9 cellular contexts compared by ENCODE assay signal in the genomic region with DNA sequence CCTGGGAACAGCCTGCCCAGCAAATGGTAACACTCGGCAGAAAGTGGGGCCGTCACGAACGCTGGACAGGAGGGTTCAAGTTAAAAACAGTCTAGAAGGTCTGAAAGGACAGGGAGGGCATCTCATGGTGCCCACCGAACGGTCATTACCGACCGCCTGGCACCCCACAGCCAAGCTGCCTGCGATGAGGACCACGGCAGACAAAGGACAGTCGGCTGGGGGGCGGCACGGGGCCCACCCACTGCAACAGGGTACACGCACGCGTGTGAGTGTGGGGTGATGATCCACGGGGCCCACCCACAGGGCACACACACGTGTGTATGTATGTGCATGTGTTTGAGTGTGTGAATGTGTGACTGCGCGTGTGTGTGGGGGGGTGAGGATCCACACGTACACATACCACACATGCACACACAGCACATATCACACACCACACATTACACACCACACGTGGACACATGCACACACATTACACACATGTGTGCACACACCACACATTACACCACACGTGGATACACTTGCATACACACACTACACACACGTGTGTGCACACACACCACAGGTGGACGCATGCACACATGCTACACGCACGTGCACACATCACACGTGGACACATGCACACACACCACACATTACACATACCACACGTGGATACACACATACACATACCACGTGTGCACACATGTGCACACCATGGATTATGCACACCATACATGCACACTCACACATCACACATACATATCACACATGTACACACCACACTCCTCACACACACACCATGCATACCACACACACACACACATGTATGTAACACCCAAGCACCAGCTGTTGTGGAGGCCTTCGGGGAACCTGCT.
DNase-seq lines count a peak whose midpoint lies in the region; ATAC-seq and TF ChIP-seq lines count a peak whose summit lies in the region.
"Had no signal": no experiment of that assay in that cellular context is flagged by ENCODE, and none has a peak within 500 bp of the region (broad histone marks: within the 10 kb centered on the region; RNA-seq: fewer than 3 reads in every experiment).

No MANE protein-coding gene starts in this region.

- peak overlapping the region; percentile 62 for H3K4me3 Mint-ChIP-seq in activated CD4-positive, alpha-beta T cell treated with anti-CD3 and anti-CD28 coated beads for 36 hours
- no peak overlapping the region for H3K4me3 Mint-ChIP-seq in endothelial cell (ENCODE audit: unreplicated experiment)

- H3K36me3 Mint-ChIP-seq in activated CD4-positive, alpha-beta T cell treated with anti-CD3 and anti-CD28 coated beads for 36 hours (ENCODE audit: low read depth) = peaks cover 2% of the 10 kb centered on the region
- peaks cover 18% of the 10 kb centered on the region for H3K36me3 Mint-ChIP-seq in endothelial cell (ENCODE audit: low read depth, unreplicated experiment)

- peaks cover 11 to 73% (median 36%) of the 10 kb centered on the region in 6 donors for H3K4me1 ChIP-seq in spleen

- CTCF ChIA-PET in activated CD4-positive, alpha-beta T cell treated with anti-CD3 and anti-CD28 coated beads for 36 hours (lab: Charles Lee) = interaction anchor here (0.5 to 1.4 kb wide), 6 partner anchors 8 to 494 kb away, joined by 3 to 4 read pairs (median 4); no protein-coding TSS in a partner anchor
- CTCF ChIA-PET in RWPE1 (lab: Yijun Ruan, JAX) = no interaction called here

- POLR2A ChIA-PET in activated CD4-positive, alpha-beta T cell treated with anti-CD3 and anti-CD28 coated beads for 36 hours (lab: Charles Lee) = no interaction called here
- POLR2A ChIA-PET in RWPE1 (lab: Yijun Ruan, JAX; ENCODE audit: low non-redundant PET) = no interaction called here

- H3K27ac ChIP-seq in RWPE1 (peak overlapping the region; percentile 5; the same call in 1 of the 2 replicates), spleen (peak overlapping the region; percentile 62 to 91 (median 90))

- H3K9me3 Mint-ChIP-seq in activated CD4-positive, alpha-beta T cell treated with anti-CD3 and anti-CD28 coated beads for 36 hours (ENCODE audit: low read depth) = no peaks in the 10 kb centered on the region
- no peaks in the 10 kb centered on the region for H3K9me3 Mint-ChIP-seq in endothelial cell (ENCODE audit: unreplicated experiment)

- H3K9me3 ChIP-seq in spleen = no peaks in the 10 kb centered on the region

- DNase-seq in activated CD4-positive, alpha-beta T cell treated with anti-CD3 and anti-CD28 coated beads for 36 hours = no peak
- no peak for DNase-seq in activated CD4-positive, alpha-beta T cell treated with anti-CD3 and anti-CD28 coated beads, Interleukin-2, amount 50 U/mL, for 1 hour
- DNase-seq in RWPE1 (ENCODE audit: low spot score) (no peak), endothelial cell (ENCODE audit: low spot score) (no peak), spleen (peak; percentile 86), putamen (ENCODE audit: low spot score) (no peak), NCI-H128 (lab: John Stamatoyannopoulos, UW; ENCODE audit: unreplicated experiment) (no peak)

- H3K4me1 Mint-ChIP-seq in activated CD4-positive, alpha-beta T cell treated with anti-CD3 and anti-CD28 coated beads for 36 hours = peaks cover 41% of the 10 kb centered on the region
- H3K4me1 Mint-ChIP-seq in endothelial cell (ENCODE audit: unreplicated experiment) = peaks cover 16% of the 10 kb centered on the region

- H3K27me3 ChIP-seq in spleen (replicated peaks in 1 of 7) = no peaks in the 10 kb centered on the region

- H3K36me3 ChIP-seq in spleen = peaks cover 0 to 69% (median 10%) of the 10 kb centered on the region in 6 donors

- 82 to 88% (median 85%) methylated on average over 30 to 31 of the region's 31 CpGs for WGBS in spleen, 5 donors

- H3K27ac Mint-ChIP-seq in activated CD4-positive, alpha-beta T cell treated with anti-CD3 and anti-CD28 coated beads for 36 hours = peak overlapping the region; percentile 84
- peak overlapping the region; percentile 42 for H3K27ac Mint-ChIP-seq in endothelial cell (ENCODE audit: unreplicated experiment)

- TF ChIP-seq CTCF in RWPE1 (conservative IDR thresholded peaks at IDR 0.05; ENCODE audit: low read depth) (no peak), endothelial cell (IDR thresholded peaks at IDR 0.05; ENCODE audit: unreplicated experiment) (no peak), spleen (IDR thresholded peaks at IDR 0.05 in 8 of 11, conservative IDR thresholded peaks at IDR 0.05 in 3 of 11) (no peak)

- no peaks in the 10 kb centered on the region for H3K27me3 Mint-ChIP-seq in activated CD4-positive, alpha-beta T cell treated with anti-CD3 and anti-CD28 coated beads for 36 hours
- H3K27me3 Mint-ChIP-seq in endothelial cell (ENCODE audit: unreplicated experiment) = peaks cover 7% of the 10 kb centered on the region
- H3K27me3 Mint-ChIP-seq: progenitor cell of endocrine pancreas had no signal

- intact Hi-C loops in activated CD4-positive, alpha-beta T cell treated with anti-CD3 and anti-CD28 coated beads for 36 hours (cut with DNase I, micrococcal nuclease) = loop anchor here (1.0 to 5.0 kb wide), 8 partner anchors 63 to 401 kb away; partner anchors contain the start of gene SLC19A1 (in 1 of the 2)
- intact Hi-C loops in spleen (cut with DNase I; ENCODE audit: low total_unique reads) = no loop called here

- TF ChIP-seq POLR2A in spleen (IDR thresholded peaks at IDR 0.05) = no peak

- H3K4me3 ChIP-seq in spleen = peak overlapping the region in 5 of 8 donors; percentile 16 to 64 (median 26)

- ATAC-seq in activated CD4-positive, alpha-beta T cell treated with anti-CD3 and anti-CD28 coated beads for 36 hours = no peak
- no peak for ATAC-seq in GM18498 (IDR thresholded peaks at IDR 0.05; ENCODE audit: unreplicated experiment)
